ENCODE assay signal across 1 cellular context in the genomic region with DNA sequence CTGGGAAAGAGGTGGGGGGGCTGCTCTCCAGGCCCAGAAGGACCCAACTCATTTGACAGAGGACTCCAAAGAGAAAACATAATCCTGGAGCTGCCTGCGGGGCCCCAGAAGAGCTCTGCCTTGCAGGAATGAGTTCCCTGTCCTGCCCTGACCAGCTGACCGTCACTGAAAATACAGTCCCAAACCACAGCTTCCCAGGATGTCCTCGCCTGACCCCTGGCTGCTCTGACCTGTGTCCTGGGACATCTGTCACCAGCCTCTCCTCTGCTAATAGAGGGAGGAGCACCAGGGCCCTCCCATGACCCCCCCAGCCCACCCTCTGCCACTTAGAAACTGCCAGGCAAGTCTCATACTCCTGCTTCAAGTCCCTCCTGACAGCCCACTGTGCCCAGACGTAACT.
TF ChIP-seq lines count a peak whose summit lies in the region.

No MANE protein-coding gene starts in this region.

TF ChIP-seq in H1, 55 proteins besides CTCF, POLR2A, EP300 and RAD21 (continued from another document):
- TF ChIP-seq JUN (IDR thresholded peaks at IDR 0.05; ENCODE audit: low read depth, low read length): no peak
- no peak for TF ChIP-seq BRCA1 (IDR thresholded peaks at IDR 0.05; ENCODE audit: low read depth, low read length)
- no peak for TF ChIP-seq KDM4A (IDR thresholded peaks at IDR 0.05; ENCODE audit: low read depth, low read length, severe bottlenecking)
- TF ChIP-seq SAP30 (IDR thresholded peaks at IDR 0.05; ENCODE audit: insufficient read depth, insufficient replicate concordance, low read length): no peak
- TF ChIP-seq, protein P1, sequence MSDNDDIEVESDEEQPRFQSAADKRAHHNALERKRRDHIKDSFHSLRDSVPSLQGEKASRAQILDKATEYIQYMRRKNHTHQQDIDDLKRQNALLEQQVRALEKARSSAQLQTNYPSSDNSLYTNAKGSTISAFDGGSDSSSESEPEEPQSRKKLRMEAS (IDR thresholded peaks at IDR 0.05): no peak
- no peak for TF ChIP-seq ZNF274 (IDR thresholded peaks at IDR 0.05; ENCODE audit: borderline replicate concordance, extremely low read depth, low read length)
- no peak for TF ChIP-seq SIRT6 (IDR thresholded peaks at IDR 0.05; ENCODE audit: low read length)
- no peak for TF ChIP-seq MAFK (IDR thresholded peaks at IDR 0.05; ENCODE audit: low read depth, low read length)
TF ChIP-seq in H1: peak in this region for 0.
